Comparison of ENCODE assay signal across 9 cellular contexts in the genomic region with DNA sequence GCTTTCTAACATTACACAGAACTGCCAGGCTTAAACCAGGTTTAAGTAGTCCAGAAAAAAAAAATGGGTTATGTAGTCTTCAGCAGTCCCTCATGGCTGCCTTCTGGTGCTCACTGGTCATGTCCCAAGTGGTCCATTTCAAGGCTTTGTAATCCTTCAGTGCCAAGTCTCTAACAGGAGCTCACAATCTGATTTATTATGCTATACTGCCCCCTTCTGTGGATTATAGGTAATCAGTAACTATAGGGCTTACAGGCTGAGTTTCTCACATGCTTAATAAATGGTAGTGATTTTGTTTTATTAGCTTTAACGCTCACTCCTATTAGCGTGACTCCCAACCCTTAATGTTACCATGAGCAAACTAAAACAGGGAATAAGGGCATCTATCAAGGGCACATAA.
DNase-seq lines count a peak whose midpoint lies in the region; TF ChIP-seq lines count a peak whose summit lies in the region.
"Had no signal": no experiment of that assay in that cellular context is flagged by ENCODE, and none has a peak within 500 bp of the region (broad histone marks: within the 10 kb centered on the region; RNA-seq: fewer than 3 reads in every experiment).

No MANE protein-coding gene starts in this region.

- no peak overlapping the region for H3K27ac Mint-ChIP-seq in HFFc6
- H3K27ac Mint-ChIP-seq: naive thymus-derived CD8-positive, alpha-beta T cell had no signal

- intact Hi-C loops in thyroid gland (cut with DNase I) = no loop called here
- intact Hi-C loops in posterior vena cava (cut with DNase I) = loop anchor here in 1 of 2 donors (5.0 kb wide), 1 partner anchor 986 kb away; no protein-coding TSS in a partner anchor

- no peaks in the 10 kb centered on the region for H3K9me3 ChIP-seq in thyroid gland

- H3K36me3 ChIP-seq in GM06990 (ENCODE audit: control insufficient read depth, insufficient read depth, low read length) = no peaks in the 10 kb centered on the region
- H3K36me3 ChIP-seq in thyroid gland = no peaks in the 10 kb centered on the region

- H3K4me3 ChIP-seq in GM06990 (replicated peaks; ENCODE audit: low read depth, low read length) (no peak overlapping the region), thyroid gland (replicated peaks in 1 of 3) (no peak overlapping the region)

- no peak for TF ChIP-seq POLR2A in thyroid gland (IDR thresholded peaks at IDR 0.05)

- 21 to 22% methylated on average over 2 of the region's 2 CpGs for WGBS in thyroid gland, 2 donors

- no peaks in the 10 kb centered on the region for H3K27me3 Mint-ChIP-seq in HFFc6 (ENCODE audit: insufficient read depth)
- H3K27me3 Mint-ChIP-seq: naive thymus-derived CD8-positive, alpha-beta T cell had no signal

- H3K36me3 Mint-ChIP-seq in HFFc6 (ENCODE audit: low read depth) = no peaks in the 10 kb centered on the region
- H3K36me3 Mint-ChIP-seq: naive thymus-derived CD8-positive, alpha-beta T cell had no signal

- no peak overlapping the region for H3K27ac ChIP-seq in thyroid gland

- TF ChIP-seq CTCF in GM06990 (IDR thresholded peaks at IDR 0.05; ENCODE audit: insufficient read depth, low read length, poor library complexity, severe bottlenecking) (peak; percentile 32), HFFc6 (IDR thresholded peaks at IDR 0.05) (peak; percentile 75), thyroid gland (IDR thresholded peaks at IDR 0.05) (peak in 4 of 6 experiments; percentile 12 to 48 (median 36))

- no peaks in the 10 kb centered on the region for H3K9me3 Mint-ChIP-seq in HFFc6
- H3K9me3 Mint-ChIP-seq: naive thymus-derived CD8-positive, alpha-beta T cell had no signal

- no peaks in the 10 kb centered on the region for H3K27me3 ChIP-seq in GM06990 (replicated peaks; ENCODE audit: control insufficient read depth, insufficient read depth, low read length)
- H3K27me3 ChIP-seq in thyroid gland = no peaks in the 10 kb centered on the region

- H3K4me1 Mint-ChIP-seq in HFFc6 (ENCODE audit: low read depth) = peaks cover 11% of the 10 kb centered on the region

- no peaks in the 10 kb centered on the region for H3K4me1 ChIP-seq in thyroid gland

- no peak overlapping the region for H3K4me3 Mint-ChIP-seq in HFFc6
- H3K4me3 Mint-ChIP-seq: naive thymus-derived CD8-positive, alpha-beta T cell had no signal

- DNase-seq in GM06990 (ENCODE audit: extremely low read depth, insufficient read length) (no peak), HFFc6 (peak; percentile 50), RKO (ENCODE audit: low spot score) (peak; percentile 61), fibroblast of the conjunctiva (ENCODE audit: low read depth) (peak; percentile 46), thyroid gland (peak in 1 of 2 donors; percentile 1), NCI-H187 treated with DMSO at 0.1 percent for 48 hours (lab: John Stamatoyannopoulos, UW) (no peak), posterior vena cava (ENCODE audit: low spot score) (no peak)
- no peak for DNase-seq in activated effector memory CD4-positive, alpha-beta T cell treated with anti-CD3 and anti-CD28 coated beads, Interleukin-2, amount 50 U/mL, for 16 hours

Comparison
In these comparisons a context has a peak if more than half of its experiments do, and no peak if none do; other contexts are left out.
1. DNase-seq: peak in HFFc6 (single experiment), RKO (single experiment) and fibroblast of the conjunctiva (single experiment); none in GM06990 (single experiment), NCI-H187 treated with DMSO at 0.1 percent for 48 hours (single experiment), posterior vena cava (single experiment) and activated effector memory CD4-positive, alpha-beta T cell treated with anti-CD3 and anti-CD28 coated beads, Interleukin-2, amount 50 U/mL, for 16 hours (single experiment).
2. Peak in every context shown above with its lines, with median percentiles within 50 percentile points of each other: CTCF ChIP-seq.